In the genomic region with DNA sequence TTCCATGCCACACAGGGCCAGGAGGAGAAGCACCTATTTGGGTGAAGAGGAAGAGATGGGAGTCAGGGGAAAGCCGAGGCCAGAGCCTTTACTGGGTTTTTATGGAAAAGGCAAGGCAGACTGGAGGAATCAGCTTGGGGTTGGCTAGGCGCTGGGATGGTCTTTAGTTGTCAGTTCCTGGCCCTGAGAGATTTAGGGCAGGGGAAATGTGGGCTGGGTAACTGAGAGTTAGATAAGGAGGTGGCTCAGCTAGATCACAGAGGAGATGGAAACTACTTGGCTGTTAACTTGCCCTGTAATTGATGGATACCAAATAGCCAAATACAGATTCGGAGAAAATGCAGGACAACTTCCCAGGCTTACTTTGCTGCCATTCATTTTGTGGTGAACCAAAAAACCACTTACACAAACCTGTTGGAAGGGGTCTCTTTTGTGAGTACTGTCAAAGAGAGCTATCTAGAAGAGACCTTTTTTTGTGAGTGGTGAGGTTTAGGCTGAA, we compare ENCODE assay signal across 12 cellular contexts. TPM values are rescaled to one million over a fixed set of nuclear protein-coding genes. Genes with fewer than 3 reads are reported as not detected.
DNase-seq lines count a peak whose midpoint lies in the region; ATAC-seq lines count a peak whose summit lies in the region.
"Had no signal": no experiment of that assay in that cellular context is flagged by ENCODE, and none has a peak within 500 bp of the region (broad histone marks: within the 10 kb centered on the region; RNA-seq: fewer than 3 reads in every experiment).

No MANE protein-coding gene starts in this region.

- H3K36me3 Mint-ChIP-seq in activated CD4-positive, alpha-beta T cell treated with anti-CD3 and anti-CD28 coated beads, Interleukin-2, amount 10 ng/mL, durations not matched to agents 24 days and 14 days (ENCODE audit: low read depth) = peaks cover 3% of the 10 kb centered on the region
- H3K36me3 Mint-ChIP-seq in stimulated activated effector memory CD8-positive, alpha-beta T cell treated with anti-CD3 and anti-CD28 coated beads, Interleukin-12 subunit alpha, Interleukin-12 subunit beta, amount 100 ng/mL, for 72 hours = no peaks in the 10 kb centered on the region

- peak overlapping the region; percentile 54 for H3K27ac ChIP-seq in epithelial cell of prostate
- H3K27ac ChIP-seq: WERI-Rb-1 had no signal

- H3K9me3 Mint-ChIP-seq in activated CD4-positive, alpha-beta T cell treated with anti-CD3 and anti-CD28 coated beads, Interleukin-2, amount 10 ng/mL, durations not matched to agents 24 days and 14 days = no peaks in the 10 kb centered on the region
- no peaks in the 10 kb centered on the region for H3K9me3 Mint-ChIP-seq in stimulated activated effector memory CD8-positive, alpha-beta T cell treated with anti-CD3 and anti-CD28 coated beads, Interleukin-12 subunit alpha, Interleukin-12 subunit beta, amount 100 ng/mL, for 72 hours

- peaks cover 39% of the 10 kb centered on the region for H3K4me1 Mint-ChIP-seq in activated CD4-positive, alpha-beta T cell treated with anti-CD3 and anti-CD28 coated beads, Interleukin-2, amount 10 ng/mL, durations not matched to agents 24 days and 14 days
- peaks cover 40% of the 10 kb centered on the region for H3K4me1 Mint-ChIP-seq in stimulated activated effector memory CD8-positive, alpha-beta T cell treated with anti-CD3 and anti-CD28 coated beads, Interleukin-12 subunit alpha, Interleukin-12 subunit beta, amount 100 ng/mL, for 72 hours

- H3K27me3 Mint-ChIP-seq in activated CD4-positive, alpha-beta T cell treated with anti-CD3 and anti-CD28 coated beads, Interleukin-2, amount 10 ng/mL, durations not matched to agents 24 days and 14 days = no peaks in the 10 kb centered on the region

- DNase-seq in activated CD4-positive, alpha-beta T cell treated with anti-CD3 and anti-CD28 coated beads, Interleukin-2, amount 10 ng/mL, durations not matched to agents 24 days and 14 days = no peak
- no peak for DNase-seq in activated CD4-positive, alpha-beta T cell treated with anti-CD3 and anti-CD28 coated beads for 1 hour
- DNase-seq in HT-29 (ENCODE audit: low spot score) (peak; percentile 56), epithelial cell of prostate (ENCODE audit: low read depth, low spot score) (no peak), amygdala (lab: John Stamatoyannopoulos, UW) (no peak)
- DNase-seq in stimulated activated effector memory CD8-positive, alpha-beta T cell treated with anti-CD3 and anti-CD28 coated beads, Interleukin-12 subunit alpha, Interleukin-12 subunit beta, amount 100 ng/mL, for 72 hours (ENCODE audit: low spot score in 2 of 2) = no peak
- DNase-seq: activated gamma-delta T cell, glutamatergic neuron, NCI-H345, WERI-Rb-1 had no signal

- intact Hi-C loops in activated CD4-positive, alpha-beta T cell treated with anti-CD3 and anti-CD28 coated beads, Interleukin-2, amount 10 ng/mL, durations not matched to agents 24 days and 14 days (cut with micrococcal nuclease) = loop anchor here (2.0 kb wide), 1 partner anchor 14 kb away; no protein-coding TSS in a partner anchor

- peak overlapping the region; percentile 13 for H3K27ac Mint-ChIP-seq in activated CD4-positive, alpha-beta T cell treated with anti-CD3 and anti-CD28 coated beads, Interleukin-2, amount 10 ng/mL, durations not matched to agents 24 days and 14 days
- H3K27ac Mint-ChIP-seq in stimulated activated effector memory CD8-positive, alpha-beta T cell treated with anti-CD3 and anti-CD28 coated beads, Interleukin-12 subunit alpha, Interleukin-12 subunit beta, amount 100 ng/mL, for 72 hours = peak overlapping the region; percentile 80

- H3K4me3 Mint-ChIP-seq in activated CD4-positive, alpha-beta T cell treated with anti-CD3 and anti-CD28 coated beads, Interleukin-2, amount 10 ng/mL, durations not matched to agents 24 days and 14 days = no peak overlapping the region
- H3K4me3 Mint-ChIP-seq in stimulated activated effector memory CD8-positive, alpha-beta T cell treated with anti-CD3 and anti-CD28 coated beads, Interleukin-12 subunit alpha, Interleukin-12 subunit beta, amount 100 ng/mL, for 72 hours = peak overlapping the region; percentile 27

- ATAC-seq in stimulated activated effector memory CD8-positive, alpha-beta T cell treated with anti-CD3 and anti-CD28 coated beads, Interleukin-12 subunit alpha, Interleukin-12 subunit beta, amount 100 ng/mL, for 72 hours = no peak
- ATAC-seq in GM18520 (IDR thresholded peaks at IDR 0.05; ENCODE audit: unreplicated experiment) (no peak), HG02852 (IDR thresholded peaks at IDR 0.05; ENCODE audit: unreplicated experiment) (no peak)

RNA-seq across cellular contexts. Expression of a gene that starts 54.0 kb away (rescaled TPM):
- total RNA-seq in activated CD4-positive, alpha-beta T cell treated with anti-CD3 and anti-CD28 coated beads, Interleukin-2, amount 10 ng/mL, durations not matched to agents 24 days and 14 days = 17.6 and 18.3 TPM in 2 replicates
- 12.7 and 13.5 TPM in 2 replicates for total RNA-seq in HT-29 (2014; rRNA removed; shearing (Covaris generic))
